ENCODE assay signal across 8 cellular contexts in the genomic region with DNA sequence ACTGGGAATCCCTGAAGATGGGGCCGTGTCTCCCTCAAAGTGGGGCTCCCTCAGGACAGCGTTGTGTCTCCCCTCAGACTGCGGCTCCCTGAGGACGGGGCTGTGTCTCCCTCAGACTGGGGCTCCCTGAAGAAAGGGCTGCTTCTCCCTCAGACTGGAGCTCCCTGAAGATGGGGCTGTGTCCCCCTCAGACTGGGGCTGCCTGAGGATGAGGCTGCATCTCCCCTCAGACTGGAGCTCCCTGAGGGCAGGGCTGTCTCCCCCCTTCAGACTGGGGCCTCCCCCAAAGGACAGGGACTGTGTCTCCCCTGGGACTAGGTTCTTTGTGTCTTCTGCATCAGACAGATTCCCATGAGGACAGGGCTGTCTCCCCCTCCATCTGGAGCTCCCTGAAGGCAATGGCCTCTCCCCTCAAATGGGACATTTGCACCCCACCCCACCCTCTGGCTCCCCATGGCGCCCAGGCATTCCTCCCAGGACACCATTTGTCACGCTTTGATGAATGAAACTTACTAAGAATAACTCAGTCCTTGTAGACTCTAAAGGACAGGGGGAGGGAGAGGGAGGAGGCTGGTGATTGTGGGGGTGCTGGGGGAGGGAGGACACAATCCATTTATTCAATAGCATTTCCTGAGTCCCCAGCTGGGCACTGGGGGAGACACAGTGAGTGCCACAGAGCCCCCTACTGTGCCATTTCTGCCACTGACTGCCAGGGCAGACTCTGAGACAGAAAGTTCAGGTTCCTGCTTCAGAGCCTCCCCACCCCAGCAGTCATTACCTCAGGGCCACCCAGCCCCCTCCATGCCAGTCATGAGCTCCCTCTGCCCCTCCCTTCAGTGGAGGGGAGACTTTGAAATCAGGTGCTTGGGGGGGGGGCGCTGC.
DNase-seq lines count a peak whose midpoint lies in the region; ATAC-seq and TF ChIP-seq lines count a peak whose summit lies in the region.

No MANE protein-coding gene starts in this region.

- peak; percentile 69 for TF ChIP-seq RAD21 in SK-N-SH (IDR thresholded peaks at IDR 0.05; ENCODE audit: low read length)

- no peak overlapping the region for H3K9ac ChIP-seq in SK-N-SH

- H3K36me3 ChIP-seq in SK-N-SH (replicated peaks in 1 of 2; ENCODE audit: control insufficient read depth in 1 of 2, insufficient read depth in 2 of 2, low read length in 1 of 2): no peaks in the 10 kb centered on the region
- no peaks in the 10 kb centered on the region for H3K36me3 ChIP-seq in prostate gland

- no peaks in the 10 kb centered on the region for H3K79me2 ChIP-seq in SK-N-SH (ENCODE audit: insufficient read depth)

- no peaks in the 10 kb centered on the region for H3K9me2 ChIP-seq in SK-N-SH

- CTCF ChIA-PET in SK-N-SH (lab: Yijun Ruan, JAX): interaction anchor here (0.7 to 4.4 kb wide), 26 partner anchors 8 to 235 kb away, joined by 3 to 27 read pairs (median 5); partner anchors contain the start of gene VEGFA

- H4K20me1 ChIP-seq in SK-N-SH (ENCODE audit: insufficient read depth): no peaks in the 10 kb centered on the region

- ATAC-seq in left cardiac atrium: peak; percentile 19 to 32
- ATAC-seq in GM19395 (IDR thresholded peaks at IDR 0.05; ENCODE audit: unreplicated experiment): no peak
- no peak for ATAC-seq in HG02571 (IDR thresholded peaks at IDR 0.05; ENCODE audit: unreplicated experiment)

- peak; percentile 40 for TF ChIP-seq CTCF in AG09309 (IDR thresholded peaks at IDR 0.05; ENCODE audit: control insufficient read depth, insufficient read depth, low read depth, low read length, missing control alignments)
- TF ChIP-seq CTCF in GM13977 (IDR thresholded peaks at IDR 0.05; ENCODE audit: extremely low read depth, insufficient read depth, missing control alignments): peak; percentile 47
- peak; percentile 46 for TF ChIP-seq CTCF in SK-N-SH (IDR thresholded peaks at IDR 0.05)
- TF ChIP-seq CTCF in prostate gland (IDR thresholded peaks at IDR 0.05): no peak

- WGBS in SK-N-SH (ENCODE audit: low lambda C conversion rate): 82% methylated on average over 5 of the region's 7 CpGs
- 87% methylated on average over 7 of the region's 7 CpGs for WGBS in prostate gland

- H3K27me3 ChIP-seq in SK-N-SH (ENCODE audit: insufficient read depth) (no peaks in the 10 kb centered on the region), prostate gland (replicated peaks; ENCODE audit: insufficient read depth) (peaks cover 2% of the 10 kb centered on the region)

- in situ Hi-C loops in GM13977 (cut with MboI; ENCODE audit: low pct_unique_long_range_greater_than_20kb, low sequenced_read_pairs, unreplicated experiment): no loop called here

- intact Hi-C loops in left cardiac atrium (cut with DNase I) (loop anchor here in 1 of 2 donors (5.0 kb wide), 2 partner anchors 53 to 233 kb away; partner anchors contain the start of gene VEGFA), prostate gland (cut with DNase I) (loop anchor here (5.0 kb wide), 1 partner anchor 233 kb away; the partner anchor contains the start of gene VEGFA)

- H3K9me3 ChIP-seq in SK-N-SH (no peaks in the 10 kb centered on the region), prostate gland (no peaks in the 10 kb centered on the region)

- H3K4me3 ChIP-seq in AG09309 (ENCODE audit: control insufficient read depth, low read depth, low read length): no peak overlapping the region
- H3K4me3 ChIP-seq in SK-N-SH (ENCODE audit: low read depth in 2 of 2, low read length in 1 of 2): no peak overlapping the region
- no peak overlapping the region for H3K4me3 ChIP-seq in prostate gland

- TF ChIP-seq POLR2A in prostate gland (IDR thresholded peaks at IDR 0.05): no peak

- H3K4me1 ChIP-seq in SK-N-SH (ENCODE audit: control insufficient read depth in 1 of 2, insufficient read depth in 2 of 2, low read depth in 1 of 2, low read length in 1 of 2): peaks cover 12 to 46% of the 10 kb centered on the region in 2 experiments; a peak in 3 of 4 replicates
- H3K4me1 ChIP-seq in prostate gland (replicated peaks): peaks cover 5% of the 10 kb centered on the region

- no peak for TF ChIP-seq EP300 in SK-N-SH (IDR thresholded peaks at IDR 0.05; ENCODE audit: borderline replicate concordance in 1 of 2, low read depth in 1 of 2, low read length in 1 of 2)

- no peak overlapping the region for H3K4me2 ChIP-seq in SK-N-SH

- H2AFZ ChIP-seq in SK-N-SH (ENCODE audit: low read depth): no peak overlapping the region

- H3K27ac ChIP-seq in SK-N-SH (ENCODE audit: low read depth in 2 of 2, low read length in 1 of 2): peak overlapping the region in 1 of 2 experiments; percentile 14; a peak in 1 of 4 replicates
- H3K27ac ChIP-seq in prostate gland: no peak overlapping the region

- no peak for DNase-seq in AG09309 (ENCODE audit: low read depth)
- DNase-seq in GM13977 (ENCODE audit: low spot score): no peak
- peak; percentile 71 for DNase-seq in SK-N-SH
- peak; percentile 51 for DNase-seq in left cardiac atrium
- DNase-seq in prostate gland (ENCODE audit: low spot score): no peak
- DNase-seq in cortex of kidney (lab: John Stamatoyannopoulos, UW): no peak

- H3F3A ChIP-seq in SK-N-SH (replicated peaks; ENCODE audit: insufficient read depth): no peaks in the 10 kb centered on the region

- POLR2A ChIA-PET in SK-N-SH (lab: Yijun Ruan, JAX): interaction anchor here (1.5 kb wide), 1 partner anchor 15 kb away, joined by 4 read pairs; no protein-coding TSS in a partner anchor

TF ChIP-seq in SK-N-SH, 30 proteins besides CTCF, POLR2A, EP300 and RAD21:
- TF ChIP-seq EZH2phosphoT487 (IDR thresholded peaks at IDR 0.05; ENCODE audit: borderline replicate concordance, low read depth): no peak
- TF ChIP-seq SIN3A (IDR thresholded peaks at IDR 0.05; ENCODE audit: borderline replicate concordance, low read depth, low read length): no peak
- no peak for TF ChIP-seq GATA2 (CRISPR knock-in tag; IDR thresholded peaks at IDR 0.05)
- peak; percentile 57 for TF ChIP-seq SMC3 (IDR thresholded peaks at IDR 0.05; ENCODE audit: low read depth, low read length)

Comparison
In these comparisons a context has a peak if more than half of its experiments do, and no peak if none do; other contexts are left out.
1. DNase-seq: peak in SK-N-SH (single experiment) and left cardiac atrium (single experiment); none in AG09309 (single experiment), GM13977 (single experiment), prostate gland (single experiment) and cortex of kidney (single experiment).
2. CTCF ChIP-seq: peak in AG09309 (single experiment), GM13977 (single experiment) and SK-N-SH (single experiment); none in prostate gland (0 of 4).
3. ATAC-seq: peak in left cardiac atrium (2 of 2); none in GM19395 (single experiment) and HG02571 (single experiment).